Comparison of ENCODE assay signal across 28 cellular contexts in the genomic region with DNA sequence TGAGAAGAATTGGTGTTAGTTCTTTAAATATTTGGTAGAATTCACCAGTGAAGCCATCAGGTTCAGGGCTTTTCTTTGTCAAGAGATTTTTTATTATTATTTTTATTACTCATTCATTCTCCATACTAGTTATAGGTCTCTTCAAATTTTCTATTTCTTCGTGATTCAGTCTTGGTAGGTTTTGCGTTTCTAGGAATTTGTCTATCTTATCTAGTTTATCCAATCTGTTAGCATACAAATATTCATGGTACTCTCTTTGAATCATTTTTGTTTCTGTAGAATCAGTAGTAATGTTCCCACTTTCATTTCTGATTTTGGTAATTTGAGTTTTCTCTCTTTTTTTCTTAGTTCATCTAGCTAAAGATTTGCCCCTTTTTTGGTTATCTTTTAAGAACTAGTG. TPM values are rescaled to one million over a fixed set of nuclear protein-coding genes. Genes with fewer than 3 reads are reported as not detected.
DNase-seq lines count a peak whose midpoint lies in the region; ATAC-seq, FAIRE-seq and TF ChIP-seq lines count a peak whose summit lies in the region.
"Had no signal": no experiment of that assay in that cellular context is flagged by ENCODE, and none has a peak within 500 bp of the region (broad histone marks: within the 10 kb centered on the region; RNA-seq: fewer than 3 reads in every experiment).

No MANE protein-coding gene starts in this region.

- no peak for TF ChIP-seq CTCF in thyroid gland (IDR thresholded peaks at IDR 0.05)

- 76 to 99% methylated on average over 2 of the region's 2 CpGs for WGBS in thyroid gland, 2 donors

- peak; percentile 57 for ATAC-seq in activated CD4-positive, alpha-beta T cell treated with anti-CD3 and anti-CD28 coated beads for 36 hours
- ATAC-seq in activated T-helper 17 cell treated with anti-CD3 and anti-CD28 coated beads, Interleukin-2, amount 50 U/mL, for 72 hours (replicated peaks), result peak; percentile 60
- peak; percentile 68 for ATAC-seq in stimulated activated effector memory CD8-positive, alpha-beta T cell treated with anti-CD3 and anti-CD28 coated beads, Interleukin-12 subunit alpha, Interleukin-12 subunit beta, amount 100 ng/mL, for 72 hours
- ATAC-seq: GM12878 had no signal

- peaks cover 11% of the 10 kb centered on the region for H3K4me1 Mint-ChIP-seq in activated CD4-positive, alpha-beta T cell treated with anti-CD3 and anti-CD28 coated beads for 36 hours
- H3K4me1 Mint-ChIP-seq in activated T-helper 17 cell treated with anti-CD3 and anti-CD28 coated beads, Interleukin-2, amount 50 U/mL, for 72 hours, result peaks cover 19% of the 10 kb centered on the region
- peaks cover 19% of the 10 kb centered on the region for H3K4me1 Mint-ChIP-seq in stimulated activated effector memory CD8-positive, alpha-beta T cell treated with anti-CD3 and anti-CD28 coated beads, Interleukin-12 subunit alpha, Interleukin-12 subunit beta, amount 100 ng/mL, for 72 hours
- H3K4me1 Mint-ChIP-seq: CD14-positive monocyte had no signal

- no peak for DNase-seq in activated CD4-positive, alpha-beta T cell treated with anti-CD3 and anti-CD28 coated beads for 36 hours
- DNase-seq in activated CD4-positive, alpha-beta T cell treated with anti-CD3 and anti-CD28 coated beads for 48 hours, result no peak
- no peak for DNase-seq in stimulated activated effector memory CD8-positive, alpha-beta T cell treated with anti-CD3 and anti-CD28 coated beads, Interleukin-12 subunit alpha, Interleukin-12 subunit beta, amount 100 ng/mL, for 72 hours (ENCODE audit: low spot score in 2 of 2)
- DNase-seq in DMS79 (lab: John Stamatoyannopoulos, UW), result no peak
- DNase-seq in thyroid gland, result no peak
- DNase-seq: 8988T; ACHN; BE2C; C1 segment of cervical spinal cord; CD4-positive, alpha-beta memory T cell; CD4-positive, CD25-positive, alpha-beta regulatory T cell; CD8-positive, alpha-beta memory T cell; COR-L47; DMS 273 treated with DMSO at 0.1 percent for 48 hours; DMS153; DMS53; DMS79 treated with DMSO at 0.1 percent for 48 hours; GF-D8 had no signal

- H3K9me3 ChIP-seq in thyroid gland, result no peaks in the 10 kb centered on the region
- H3K9me3 ChIP-seq: BE2C had no signal

- no peak overlapping the region for H3K4me3 ChIP-seq in thyroid gland (replicated peaks in 1 of 3)
- H3K4me3 ChIP-seq: BLaER1, GM12878 had no signal

- no peak overlapping the region for H3K27ac Mint-ChIP-seq in activated CD4-positive, alpha-beta T cell treated with anti-CD3 and anti-CD28 coated beads for 36 hours
- no peak overlapping the region for H3K27ac Mint-ChIP-seq in activated T-helper 17 cell treated with anti-CD3 and anti-CD28 coated beads, Interleukin-2, amount 50 U/mL, for 72 hours
- H3K27ac Mint-ChIP-seq in stimulated activated effector memory CD8-positive, alpha-beta T cell treated with anti-CD3 and anti-CD28 coated beads, Interleukin-12 subunit alpha, Interleukin-12 subunit beta, amount 100 ng/mL, for 72 hours, result no peak overlapping the region
- H3K27ac Mint-ChIP-seq: CD14-positive monocyte; CD4-positive, alpha-beta memory T cell; CD4-positive, CD25-positive, alpha-beta regulatory T cell had no signal

- CTCF ChIA-PET in activated CD4-positive, alpha-beta T cell treated with anti-CD3 and anti-CD28 coated beads for 36 hours (lab: Charles Lee), result interaction anchor here (0.6 to 0.9 kb wide), 2 partner anchors 279 to 1129 kb away, joined by 3 read pairs; no protein-coding TSS in a partner anchor

- no peaks in the 10 kb centered on the region for H3K36me3 ChIP-seq in thyroid gland
- H3K36me3 ChIP-seq: BE2C, BLaER1 had no signal

- intact Hi-C loops in activated CD4-positive, alpha-beta T cell treated with anti-CD3 and anti-CD28 coated beads for 36 hours (cut with DNase I, micrococcal nuclease), result no loop called here
- intact Hi-C loops in thyroid gland (cut with DNase I), result no loop called here

- peaks cover 15% of the 10 kb centered on the region for H3K9me3 Mint-ChIP-seq in activated CD4-positive, alpha-beta T cell treated with anti-CD3 and anti-CD28 coated beads for 36 hours (ENCODE audit: low read depth)
- H3K9me3 Mint-ChIP-seq in activated T-helper 17 cell treated with anti-CD3 and anti-CD28 coated beads, Interleukin-2, amount 50 U/mL, for 72 hours, result peaks cover 14% of the 10 kb centered on the region
- peaks cover 8% of the 10 kb centered on the region for H3K9me3 Mint-ChIP-seq in stimulated activated effector memory CD8-positive, alpha-beta T cell treated with anti-CD3 and anti-CD28 coated beads, Interleukin-12 subunit alpha, Interleukin-12 subunit beta, amount 100 ng/mL, for 72 hours

- no peaks in the 10 kb centered on the region for H3K4me1 ChIP-seq in thyroid gland
- H3K4me1 ChIP-seq: BE2C had no signal

- no peak overlapping the region for H3K4me3 Mint-ChIP-seq in activated CD4-positive, alpha-beta T cell treated with anti-CD3 and anti-CD28 coated beads for 36 hours
- H3K4me3 Mint-ChIP-seq in activated T-helper 17 cell treated with anti-CD3 and anti-CD28 coated beads, Interleukin-2, amount 50 U/mL, for 72 hours, result no peak overlapping the region
- H3K4me3 Mint-ChIP-seq in stimulated activated effector memory CD8-positive, alpha-beta T cell treated with anti-CD3 and anti-CD28 coated beads, Interleukin-12 subunit alpha, Interleukin-12 subunit beta, amount 100 ng/mL, for 72 hours, result no peak overlapping the region
- H3K4me3 Mint-ChIP-seq: CD14-positive monocyte; CD4-positive, alpha-beta memory T cell; CD4-positive, CD25-positive, alpha-beta regulatory T cell; CD8-positive, alpha-beta memory T cell had no signal

- no peaks in the 10 kb centered on the region for H3K27me3 ChIP-seq in thyroid gland
- H3K27me3 ChIP-seq: BE2C, BLaER1 had no signal

- peaks cover 1% of the 10 kb centered on the region for H3K27me3 Mint-ChIP-seq in activated CD4-positive, alpha-beta T cell treated with anti-CD3 and anti-CD28 coated beads for 36 hours
- no peaks in the 10 kb centered on the region for H3K27me3 Mint-ChIP-seq in activated T-helper 17 cell treated with anti-CD3 and anti-CD28 coated beads, Interleukin-2, amount 50 U/mL, for 72 hours
- H3K27me3 Mint-ChIP-seq: CD4-positive, CD25-positive, alpha-beta regulatory T cell had no signal

- peak; percentile 33 for FAIRE-seq in colon (lab: Jason Lieb, UNC)
- FAIRE-seq: A204.1, G401.6, GM12878, GM12892, GM18507 had no signal

- peaks cover 7% of the 10 kb centered on the region for H3K36me3 Mint-ChIP-seq in activated CD4-positive, alpha-beta T cell treated with anti-CD3 and anti-CD28 coated beads for 36 hours (ENCODE audit: low read depth)
- no peaks in the 10 kb centered on the region for H3K36me3 Mint-ChIP-seq in activated T-helper 17 cell treated with anti-CD3 and anti-CD28 coated beads, Interleukin-2, amount 50 U/mL, for 72 hours (ENCODE audit: low read depth)
- H3K36me3 Mint-ChIP-seq in stimulated activated effector memory CD8-positive, alpha-beta T cell treated with anti-CD3 and anti-CD28 coated beads, Interleukin-12 subunit alpha, Interleukin-12 subunit beta, amount 100 ng/mL, for 72 hours, result no peaks in the 10 kb centered on the region

- TF ChIP-seq POLR2A in thyroid gland (IDR thresholded peaks at IDR 0.05), result no peak

- POLR2A ChIA-PET in activated CD4-positive, alpha-beta T cell treated with anti-CD3 and anti-CD28 coated beads for 36 hours (lab: Charles Lee), result no interaction called here

- H3K27ac ChIP-seq in thyroid gland, result no peak overlapping the region
- H3K27ac ChIP-seq: BLaER1 had no signal

RNA-seq across cellular contexts. Expression of gene PRDM1, which starts 52.3 kb away (rescaled TPM):
- total RNA-seq in activated CD4-positive, alpha-beta T cell treated with anti-CD3 and anti-CD28 coated beads for 36 hours, result 10 to 100 TPM; 20.1 to 35.6 TPM
- 100 to 1,000 TPM; 138 to 149 TPM for total RNA-seq in activated T-helper 17 cell treated with anti-CD3 and anti-CD28 coated beads, Interleukin-2, amount 50 U/mL, for 72 hours
- total RNA-seq in thyroid gland, result 1 to 10 TPM; 5.6 to 7.6 (median 7.0) TPM
- total RNA-seq: A673 had no signal
